23 cellular contexts compared by ENCODE assay signal in genomic region chr1:55047611-55048010, GRCh38. TPM values are rescaled to one million over a fixed set of nuclear protein-coding genes. Genes with fewer than 3 reads are reported as not detected.
DNase-seq lines count a peak whose midpoint lies in the region; ATAC-seq and TF ChIP-seq lines count a peak whose summit lies in the region.
"Had no signal": no experiment of that assay in that cellular context is flagged by ENCODE, and none has a peak within 500 bp of the region (broad histone marks: within the 10 kb centered on the region; RNA-seq: fewer than 3 reads in every experiment).

No MANE protein-coding gene starts in this region.

- DNase-seq in cardiac septum (ENCODE audit: low spot score), result peak; percentile 29
- no peak for DNase-seq in heart right ventricle
- DNase-seq in WTC11 (ENCODE audit: low spot score), result no peak
- peak; percentile 53 for DNase-seq in mesenteric fat pad (ENCODE audit: low spot score)
- DNase-seq in posterior vena cava (ENCODE audit: low spot score), result peak; percentile 34
- no peak for DNase-seq in HPDE6-E6E7 (ENCODE audit: extremely low spot score)
- DNase-seq in DMS79 (lab: John Stamatoyannopoulos, UW), result no peak
- DNase-seq: 8988T; ACHN; AML-193; C1 segment of cervical spinal cord; Caco-2; CD4-positive, CD25-positive, alpha-beta regulatory T cell; CD8-positive, alpha-beta T cell; DMS153; EL; GDM1; GOT3; HCEC 1CT had no signal

- 95 to 99% methylated on average over 3 of the region's 3 CpGs for WGBS in heart right ventricle, 2 donors

- ATAC-seq in heart right ventricle (no peak), WTC11 (no peak), GM18511 (IDR thresholded peaks at IDR 0.05; ENCODE audit: unreplicated experiment) (no peak)
- ATAC-seq: A549; CD8-positive, alpha-beta T cell; GM12878 had no signal

- no peak overlapping the region for H3K27ac ChIP-seq in heart right ventricle
- H3K27ac ChIP-seq: A549 had no signal

- POLR2A ChIA-PET in WTC11 (lab: Charles Lee), result no interaction called here

- H3K4me1 ChIP-seq in heart right ventricle, result peaks cover 0 to 29% (median 13%) of the 10 kb centered on the region in 9 donors
- H3K4me1 ChIP-seq: A549, Caco-2 had no signal

- H3K4me3 Mint-ChIP-seq in WTC11, result no peak overlapping the region
- H3K4me3 Mint-ChIP-seq: CD4-positive, CD25-positive, alpha-beta regulatory T cell; CD8-positive, alpha-beta T cell had no signal

- 0 out of 2 replicates have a peak overlapping the region, but pooled peaks have one; percentile 25 for H3K27ac Mint-ChIP-seq in WTC11
- H3K27ac Mint-ChIP-seq: CD4-positive, CD25-positive, alpha-beta regulatory T cell; CD8-positive, alpha-beta T cell had no signal

- H3K36me3 ChIP-seq in heart right ventricle, result no peaks in the 10 kb centered on the region

- no peak for TF ChIP-seq CTCF in heart right ventricle (IDR thresholded peaks at IDR 0.05)
- no peak for TF ChIP-seq CTCF in WTC11 (IDR thresholded peaks at IDR 0.05)

- H3K36me3 Mint-ChIP-seq in WTC11, result peaks cover 23% of the 10 kb centered on the region
- H3K36me3 Mint-ChIP-seq: CD4-positive, CD25-positive, alpha-beta regulatory T cell; CD8-positive, alpha-beta T cell had no signal

- H3K9me3 Mint-ChIP-seq in WTC11, result no peaks in the 10 kb centered on the region
- H3K9me3 Mint-ChIP-seq: CD8-positive, alpha-beta T cell had no signal

- no peaks in the 10 kb centered on the region for H3K9me3 ChIP-seq in heart right ventricle
- H3K9me3 ChIP-seq: A549, Caco-2 had no signal

- CTCF ChIA-PET in WTC11 (lab: Charles Lee), result interaction anchor here (1.0 kb wide), 1 partner anchor 51 kb away, joined by 3 read pairs; no protein-coding TSS in a partner anchor

- H3K27me3 ChIP-seq in heart right ventricle, result peaks cover 0 to 3% (median 0%) of the 10 kb centered on the region in 7 donors

- peaks cover 12% of the 10 kb centered on the region for H3K4me1 Mint-ChIP-seq in WTC11
- H3K4me1 Mint-ChIP-seq: CD4-positive, CD25-positive, alpha-beta regulatory T cell had no signal

- no peak overlapping the region for H3K4me3 ChIP-seq in heart right ventricle
- H3K4me3 ChIP-seq: A549, GM12878 had no signal

- H3K27me3 Mint-ChIP-seq in WTC11 (ENCODE audit: low read depth), result no peaks in the 10 kb centered on the region

- intact Hi-C loops in cardiac septum (cut with DNase I), result no loop called here
- intact Hi-C loops in heart right ventricle (cut with DNase I), result no loop called here
- intact Hi-C loops in posterior vena cava (cut with DNase I), result no loop called here

TF ChIP-seq in WTC11, 78 proteins besides CTCF, POLR2A, EP300 and RAD21:
- no peak for TF ChIP-seq NFE2L1 (CRISPR knock-in tag; IDR thresholded peaks at IDR 0.05)
- TF ChIP-seq, protein P1, sequence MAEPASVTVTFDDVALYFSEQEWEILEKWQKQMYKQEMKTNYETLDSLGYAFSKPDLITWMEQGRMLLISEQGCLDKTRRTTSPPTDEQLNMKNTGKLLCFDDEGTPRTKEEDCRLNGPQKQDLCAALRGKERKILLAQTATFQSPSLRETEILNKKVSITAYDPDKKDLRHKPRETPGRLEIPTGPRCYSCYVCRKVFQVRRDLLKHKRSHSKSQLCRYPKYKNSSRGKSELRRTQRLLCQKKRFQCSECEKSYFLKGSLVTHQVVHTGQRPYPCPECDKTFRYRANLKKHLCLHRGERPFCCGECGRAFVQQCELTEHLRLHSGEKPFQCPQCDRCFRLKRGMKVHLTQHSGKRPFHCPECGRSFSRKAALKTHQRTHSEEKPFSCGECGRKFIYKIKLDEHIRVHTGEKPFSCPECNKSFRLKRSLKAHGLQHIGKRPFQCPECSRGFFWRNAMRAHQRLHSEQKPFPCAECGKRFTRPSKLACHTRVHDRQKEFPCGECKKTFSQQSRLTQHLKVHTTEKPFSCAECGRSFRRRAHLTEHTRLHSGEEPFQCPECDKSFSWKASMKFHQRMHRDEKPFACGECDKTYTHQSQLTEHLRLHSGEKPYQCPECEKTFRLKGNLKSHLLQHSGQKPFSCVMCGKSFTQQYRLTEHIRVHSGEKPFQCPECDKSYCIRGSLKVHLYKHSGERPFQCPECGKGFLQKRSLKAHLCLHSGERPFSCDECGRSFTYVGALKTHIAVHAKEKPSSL (CRISPR knock-in tag; conservative IDR thresholded peaks at IDR 0.05), result no peak
- no peak for TF ChIP-seq ZNF532 (CRISPR knock-in tag; IDR thresholded peaks at IDR 0.05; ENCODE audit: borderline replicate concordance)
- TF ChIP-seq, protein P2, sequence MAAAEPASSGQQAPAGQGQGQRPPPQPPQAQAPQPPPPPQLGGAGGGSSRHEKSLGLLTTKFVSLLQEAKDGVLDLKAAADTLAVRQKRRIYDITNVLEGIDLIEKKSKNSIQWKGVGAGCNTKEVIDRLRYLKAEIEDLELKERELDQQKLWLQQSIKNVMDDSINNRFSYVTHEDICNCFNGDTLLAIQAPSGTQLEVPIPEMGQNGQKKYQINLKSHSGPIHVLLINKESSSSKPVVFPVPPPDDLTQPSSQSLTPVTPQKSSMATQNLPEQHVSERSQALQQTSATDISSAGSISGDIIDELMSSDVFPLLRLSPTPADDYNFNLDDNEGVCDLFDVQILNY (CRISPR knock-in tag; IDR thresholded peaks at IDR 0.05), result no peak
- no peak for TF ChIP-seq ZMAT4 (CRISPR knock-in tag; IDR thresholded peaks at IDR 0.05)

RNA-seq across cellular contexts. Expression of gene PCSK9, which starts 8.3 kb away (rescaled TPM):
- total RNA-seq in cardiac septum (not detected), heart right ventricle (under 1 TPM in 2 of 10 donors, not detected in 8; 0.05 to 0.07 TPM), WTC11 (2021) (47.9 to 73.2 TPM (median 49.3 TPM) in 3 replicates), mesenteric fat pad (0.26 TPM), posterior vena cava (under 1 TPM in 1 of 2 donors, not detected in 1; 0.32 TPM)
- polyA plus RNA-seq in heart right ventricle, result under 1 TPM in 1 of 2 donors, not detected in 1; under 0.01 TPM
- total RNA-seq: CD4-positive, CD25-positive, alpha-beta regulatory T cell; CD8-positive, alpha-beta T cell had no signal
- polyA plus RNA-seq: CD4-positive, CD25-positive, alpha-beta regulatory T cell had no signal

RNA-seq across cellular contexts. Expression of gene BSND, which starts 48.9 kb away (rescaled TPM):
- total RNA-seq in cardiac septum, result not detected
- not detected for total RNA-seq in heart right ventricle
- not detected for polyA plus RNA-seq in heart right ventricle
- total RNA-seq in WTC11 (2021), result 0.30 to 0.42 TPM (median 0.37 TPM) in 3 replicates
- not detected for total RNA-seq in mesenteric fat pad
- total RNA-seq in posterior vena cava, result not detected
- total RNA-seq: Caco-2; CD4-positive, CD25-positive, alpha-beta regulatory T cell; CD8-positive, alpha-beta T cell; GM12878 had no signal
- polyA plus RNA-seq: A549; BJ; CD4-positive, CD25-positive, alpha-beta regulatory T cell; GM12878 had no signal

Comparison
In these comparisons a context has a peak if more than half of its experiments do, and no peak if none do; other contexts are left out.
1. DNase-seq: peak in cardiac septum (single experiment), mesenteric fat pad (single experiment) and posterior vena cava (single experiment); none in heart right ventricle (0 of 2), WTC11 (single experiment), HPDE6-E6E7 (single experiment) and DMS79 (single experiment).
2. RNA of gene PCSK9, which starts 8.3 kb away (total RNA-seq): 47.9 to 73.2 TPM in WTC11; 0.32 TPM in posterior vena cava, 0.26 TPM in mesenteric fat pad (single experiment), 0.05 to 0.07 TPM in heart right ventricle and not detected in cardiac septum (single experiment); every median in the first group is over 10 times any median in the second.